In the genomic region with DNA sequence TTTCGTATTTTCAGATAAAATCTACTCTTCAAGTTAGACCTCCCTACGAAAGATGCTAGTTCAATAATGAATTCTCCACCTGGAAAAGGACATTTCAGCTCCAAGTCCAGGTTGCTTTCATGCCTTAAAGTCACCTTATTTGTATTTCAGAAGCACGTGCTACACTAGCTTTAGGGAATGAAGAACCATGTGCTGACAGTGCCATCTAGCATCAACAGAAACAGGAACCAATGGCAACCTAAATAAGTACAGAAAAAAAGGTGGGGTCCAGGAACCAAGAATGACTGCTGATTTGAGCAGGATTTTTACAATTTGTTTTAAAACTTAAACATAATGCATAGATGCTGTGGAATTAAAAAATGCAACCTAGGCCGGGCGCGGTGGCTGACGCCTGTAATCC, we compare ENCODE assay signal across 15 cellular contexts.
DNase-seq lines count a peak whose midpoint lies in the region; ATAC-seq and TF ChIP-seq lines count a peak whose summit lies in the region.
"Had no signal": no experiment of that assay in that cellular context is flagged by ENCODE, and none has a peak within 500 bp of the region (broad histone marks: within the 10 kb centered on the region; RNA-seq: fewer than 3 reads in every experiment).

No MANE protein-coding gene starts in this region.

- H3K36me3 Mint-ChIP-seq in T-helper 17 cell (ENCODE audit: low read depth): no peaks in the 10 kb centered on the region
- H3K36me3 Mint-ChIP-seq: CD14-positive monocyte had no signal

- H3K27ac Mint-ChIP-seq in T-helper 17 cell: no peak overlapping the region
- H3K27ac Mint-ChIP-seq: CD14-positive monocyte had no signal

- H3K9me3 ChIP-seq in T-helper 17 cell (ENCODE audit: control insufficient read depth, low read length, poor library complexity, severe bottlenecking): no peaks in the 10 kb centered on the region
- H3K9me3 ChIP-seq: A549 had no signal

- H3K27me3 Mint-ChIP-seq in T-helper 17 cell: no peaks in the 10 kb centered on the region

- DNase-seq in DMS114 treated with DMSO at 0.1 percent for 48 hours (lab: John Stamatoyannopoulos, UW; ENCODE audit: unreplicated experiment) (peak; percentile 22), iPS DF 19.7 (ENCODE audit: low read depth, low spot score) (peak; percentile 48), Right ventricle myocardium superior (no peak), T-helper 17 cell (no peak), activated gamma-delta T cell treated with Interleukin-2 at 50 U/mL for 16 hours (no peak)
- DNase-seq in Jurkat, Clone E6-1 (ENCODE audit: low read depth, low spot score): peak; percentile 15
- DNase-seq: NCI-H1092 treated with DMSO at 0.1 percent for 48 hours, NCI-H2081 treated with DMSO at 0.1 percent for 48 hours, NCI-H226, NCI-H524 treated with DMSO at 0.1 percent for 48 hours, SHP77 treated with DMSO at 0.1 percent for 48 hours had no signal

- intact Hi-C loops in Right ventricle myocardium superior (cut with DNase I): no loop called here

- peak; percentile 50; the same call in 2 of the 3 replicates for ATAC-seq in SK-N-SH treated with all-trans-retinoic acid at 6 μM for 48 hours
- no peak for ATAC-seq in Right ventricle myocardium superior (ENCODE audit: poor library complexity)
- ATAC-seq in T-helper 17 cell: no peak
- ATAC-seq: A549 had no signal

- no peak overlapping the region for H3K4me3 Mint-ChIP-seq in T-helper 17 cell
- H3K4me3 Mint-ChIP-seq: CD14-positive monocyte had no signal

- H3K4me1 Mint-ChIP-seq in T-helper 17 cell: no peaks in the 10 kb centered on the region
- H3K4me1 Mint-ChIP-seq: CD14-positive monocyte had no signal

- H3K4me3 ChIP-seq in Jurkat, Clone E6-1 (ENCODE audit: low read length): no peak overlapping the region
- H3K4me3 ChIP-seq: A549, HAP-1 had no signal

TF ChIP-seq in SK-N-SH treated with all-trans-retinoic acid at 6 μM for 48 hours, 23 proteins besides CTCF, POLR2A, EP300 and RAD21:
- no peak for TF ChIP-seq ARNTL (CRISPR knock-in tag; IDR thresholded peaks at IDR 0.05; ENCODE audit: borderline replicate concordance, low read depth)
TF ChIP-seq in SK-N-SH treated with all-trans-retinoic acid at 6 μM for 48 hours: peak in this region for 0.

Comparison
In these comparisons a context has a peak if more than half of its experiments do, and no peak if none do; other contexts are left out.
1. DNase-seq: peak in DMS114 treated with DMSO at 0.1 percent for 48 hours (single experiment), Jurkat, Clone E6-1 (single experiment) and iPS DF 19.7 (single experiment); none in Right ventricle myocardium superior (single experiment), T-helper 17 cell (0 of 3) and activated gamma-delta T cell treated with Interleukin-2 at 50 U/mL for 16 hours (single experiment).